In the genomic region with DNA sequence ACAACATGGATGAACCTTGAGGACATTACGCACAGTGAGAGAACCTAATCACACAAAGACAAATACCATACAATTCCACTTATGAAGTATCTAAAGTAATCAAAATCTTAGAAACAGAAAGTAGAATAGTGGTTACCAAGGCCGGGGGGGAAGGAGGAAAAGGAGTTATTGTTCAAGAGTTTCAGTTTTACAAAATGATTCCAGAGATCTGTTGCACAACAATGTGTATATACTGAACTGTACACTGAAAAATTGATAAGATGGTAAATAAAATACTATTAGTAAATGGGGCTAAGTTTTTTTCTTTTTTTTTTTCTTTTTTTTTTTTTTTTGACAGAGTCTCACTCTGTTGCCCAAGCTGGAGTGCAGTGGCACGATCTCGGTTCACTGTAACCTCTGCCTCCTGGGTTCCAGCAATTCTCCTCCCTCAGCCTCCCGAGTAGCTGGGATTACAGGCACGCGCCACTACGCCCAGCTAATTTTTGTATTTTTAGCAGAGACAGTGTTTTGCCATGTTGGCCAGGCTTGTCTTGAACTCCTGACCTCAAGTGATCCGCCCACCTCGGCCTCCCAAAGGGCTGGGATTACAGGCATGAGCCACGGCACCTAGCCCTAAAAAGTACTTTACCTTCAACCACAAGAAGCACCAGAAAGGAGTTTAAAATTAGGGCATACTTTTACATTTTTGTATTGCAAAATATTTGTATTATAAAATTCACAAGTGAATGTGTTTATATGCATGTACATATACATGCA, we compare ENCODE assay signal across 1 cellular context.
TF ChIP-seq lines count a peak whose summit lies in the region.

No MANE protein-coding gene starts in this region.

TF ChIP-seq in GM12878, 131 proteins besides CTCF, POLR2A, EP300 and RAD21:
- peak in 1 of 2 experiments; percentile 35; a peak in 1 of 4 replicates for TF ChIP-seq CEBPB (IDR thresholded peaks at IDR 0.05; ENCODE audit: borderline replicate concordance in 1 of 2, low read depth in 2 of 2, low read length in 2 of 2)
- TF ChIP-seq IKZF2 (IDR thresholded peaks at IDR 0.05) = 0 out of 4 replicates have a peak, but pooled peaks have one; percentile 27 to 33
- peak; percentile 51; the same call in 1 of the 2 replicates for TF ChIP-seq RUNX3 (IDR thresholded peaks at IDR 0.05; ENCODE audit: low read length)
- 0 out of 2 replicates have a peak, but pooled peaks have one; percentile 21 for TF ChIP-seq NFIC (IDR thresholded peaks at IDR 0.05; ENCODE audit: low read depth, low read length)
